In genomic region chr19:41570639-41571112, GRCh38 we compare ENCODE assay signal across 8 cellular contexts. TPM values are rescaled to one million over a fixed set of nuclear protein-coding genes. Genes with fewer than 3 reads are reported as not detected.
DNase-seq lines count a peak whose midpoint lies in the region; ATAC-seq and TF ChIP-seq lines count a peak whose summit lies in the region.

No MANE protein-coding gene starts in this region.

- DNase-seq in GM12864 (ENCODE audit: low read depth) (peak; percentile 49), NCI-H1105 (lab: John Stamatoyannopoulos, UW) (peak; percentile 77), SW480 (ENCODE audit: low spot score) (peak; percentile 83), left ventricle myocardium inferior (peak; percentile 75), sciatic nerve (ENCODE audit: low spot score) (peak; percentile 87)
- peak; percentile 73 for DNase-seq in activated naive CD8-positive, alpha-beta T cell treated with anti-CD3 and anti-CD28 coated beads, Interleukin-2, amount 50 U/mL, for 16 hours (ENCODE audit: low read depth, low spot score)

- no peak overlapping the region for H3K27ac ChIP-seq in left ventricle myocardium inferior (replicated peaks)

- intact Hi-C loops in left ventricle myocardium inferior (cut with micrococcal nuclease) (no loop called here), sciatic nerve (cut with DNase I) (no loop called here)

- peaks cover 5% of the 10 kb centered on the region for H3K4me1 ChIP-seq in left ventricle myocardium inferior

- peaks cover 6% of the 10 kb centered on the region for H3K9me3 ChIP-seq in left ventricle myocardium inferior (replicated peaks)

- peak; percentile 85 for ATAC-seq in sciatic nerve
- ATAC-seq in HG02852 (IDR thresholded peaks at IDR 0.05; ENCODE audit: unreplicated experiment), result no peak
- ATAC-seq in GM18868 (IDR thresholded peaks at IDR 0.05; ENCODE audit: unreplicated experiment), result no peak

- peak; percentile 92 for TF ChIP-seq CTCF in GM12864 (IDR thresholded peaks at IDR 0.05; ENCODE audit: low read depth, low read length, missing control alignments)
- peak; percentile 93 for TF ChIP-seq CTCF in left ventricle myocardium inferior (IDR thresholded peaks at IDR 0.05; ENCODE audit: borderline replicate concordance)

- no peaks in the 10 kb centered on the region for H3K36me3 ChIP-seq in left ventricle myocardium inferior

- H3K27me3 ChIP-seq in left ventricle myocardium inferior (ENCODE audit: low read depth), result peaks cover 87% of the 10 kb centered on the region

- no peak overlapping the region for H3K4me3 ChIP-seq in GM12864 (ENCODE audit: low read depth, low read length)
- no peak overlapping the region for H3K4me3 ChIP-seq in left ventricle myocardium inferior

RNA-seq across cellular contexts. Expression of gene CEACAM21, which starts 5.3 kb away (rescaled TPM):
- total RNA-seq in left ventricle myocardium inferior, result 0.60 TPM
- total RNA-seq in sciatic nerve, result 2.5 TPM

RNA-seq across cellular contexts. Expression of gene CEACAM4, which starts 56.2 kb away (rescaled TPM):
- total RNA-seq in left ventricle myocardium inferior (0.25 TPM), sciatic nerve (1.9 TPM)
